In the genomic region with DNA sequence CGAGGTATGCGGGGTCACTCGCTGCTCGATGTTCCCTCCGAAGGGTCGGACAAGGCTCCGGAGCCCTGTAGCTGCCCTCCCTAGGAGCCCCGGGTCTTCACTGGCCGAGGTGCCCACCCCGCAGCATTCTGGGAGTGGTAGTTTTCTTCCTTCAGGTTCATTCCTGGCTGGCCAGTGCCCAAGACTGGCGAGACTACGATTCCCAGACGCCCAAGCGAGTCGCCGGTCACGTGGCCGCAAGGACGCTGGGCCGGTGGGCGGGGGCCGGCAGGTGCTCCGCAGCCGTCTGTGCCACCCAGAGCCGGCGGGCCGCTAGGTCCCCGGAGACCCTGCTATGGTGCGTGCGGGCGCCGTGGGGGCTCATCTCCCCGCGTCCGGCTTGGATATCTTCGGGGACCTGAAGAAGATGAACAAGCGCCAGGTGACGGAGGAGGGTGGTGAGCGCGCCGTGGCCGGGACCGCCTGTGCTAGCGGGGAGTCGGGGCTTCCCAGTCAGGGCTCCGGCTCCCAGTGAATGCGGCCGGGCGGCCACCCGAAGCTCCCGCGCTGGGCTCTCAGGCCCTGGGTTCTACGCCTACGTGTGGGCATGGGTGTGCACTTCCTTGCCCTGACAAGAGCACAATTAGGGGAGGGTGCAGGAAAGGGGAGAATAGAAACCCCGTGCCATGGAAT, we compare ENCODE assay signal across 8 cellular contexts. TPM values are rescaled to one million over a fixed set of nuclear protein-coding genes. Genes with fewer than 3 reads are reported as not detected.
DNase-seq lines count a peak whose midpoint lies in the region; ATAC-seq, FAIRE-seq and TF ChIP-seq lines count a peak whose summit lies in the region.

A gene (plus strand): TSS at position 270 of the 672 bp plus-strand sequence. CDS start 65 bp downstream, at position 335.

- DNase-seq in Caki2 (ENCODE audit: low read depth) (peak; percentile 93), endothelial cell of umbilical vein (ENCODE audit: low read depth, low spot score) (peak; percentile 99), midbrain (lab: John Stamatoyannopoulos, UW) (peak; percentile 96)
- DNase-seq in activated CD8-positive, alpha-beta memory T cell treated with anti-CD3 and anti-CD28 coated beads, Interleukin-2, amount 50 U/mL, for 48 hours = peak; percentile 94
- DNase-seq in stimulated activated CD8-positive, alpha-beta memory T cell treated with anti-CD3 and anti-CD28 coated beads, Interleukin-2, amount 100 ng/mL, for 1 hour (ENCODE audit: low read depth in 2 of 2) = peak; percentile 89 to 91

- peaks cover 44% of the 10 kb centered on the region for H3K79me2 ChIP-seq in OCI-LY1 (ENCODE audit: insufficient read depth, low read length)
- H3K79me2 ChIP-seq in endothelial cell of umbilical vein (ENCODE audit: control insufficient read depth, insufficient read depth, low read length) = no peaks in the 10 kb centered on the region

- TF ChIP-seq CTCF in OCI-LY1 (IDR thresholded peaks at IDR 0.05; ENCODE audit: low read length) = no peak
- no peak for TF ChIP-seq CTCF in endothelial cell of umbilical vein (IDR thresholded peaks at IDR 0.05; ENCODE audit: extremely low read depth in 1 of 2, insufficient read depth in 1 of 2, low read depth in 1 of 2, low read length in 2 of 2)

- dilution Hi-C loops in endothelial cell of umbilical vein (cut with MboI; ENCODE audit: extremely low pct_ligation_motif_present, low sequenced_read_pairs) = no loop called here

- H3K4me3 ChIP-seq in HUES64 (ENCODE audit: low read length) (peak within 1 kb of the TSS; percentile 89), OCI-LY1 (ENCODE audit: low read depth, low read length, poor library complexity, severe bottlenecking) (peak within 1 kb of the TSS; percentile 75), endothelial cell of umbilical vein (replicated peaks in 1 of 3; ENCODE audit: insufficient read depth in 1 of 3, low read depth in 1 of 3, low read length in 3 of 3) (peak within 1 kb of the TSS; percentile 39 to 79 (median 50))

- POLR2A ChIA-PET in endothelial cell of umbilical vein (lab: Charles Lee) = no interaction called here

- peaks cover 9% of the 10 kb centered on the region; the same call in 1 of the 2 replicates for H3F3A ChIP-seq in OCI-LY1 (ENCODE audit: insufficient read depth, low read length)

- no peak for FAIRE-seq in endothelial cell of umbilical vein (lab: Jason Lieb, UNC)

- H4K20me1 ChIP-seq in OCI-LY1 (ENCODE audit: insufficient read depth, low read length) = no peaks in the 10 kb centered on the region
- H4K20me1 ChIP-seq in endothelial cell of umbilical vein (replicated peaks; ENCODE audit: control insufficient read depth, extremely low read depth, insufficient read depth, low read length) = no peaks in the 10 kb centered on the region

- H3K4me1 ChIP-seq in HUES64 (ENCODE audit: insufficient read depth, low read length) = peaks cover 8% of the 10 kb centered on the region; the same call in 1 of the 2 replicates
- peaks cover 42% of the 10 kb centered on the region for H3K4me1 ChIP-seq in OCI-LY1 (ENCODE audit: insufficient read depth, low read length, severe bottlenecking)
- peaks cover 5% of the 10 kb centered on the region for H3K4me1 ChIP-seq in endothelial cell of umbilical vein (ENCODE audit: control insufficient read depth, extremely low read depth, insufficient read depth, low read length)

- no peaks in the 10 kb centered on the region for H3K9me3 ChIP-seq in HUES64 (ENCODE audit: insufficient read depth, low read depth, low read length)
- 0 out of 2 replicates have a peak, but pooled peaks cover 3% of the 10 kb centered on the region for H3K9me3 ChIP-seq in OCI-LY1 (ENCODE audit: low read length)
- H3K9me3 ChIP-seq in endothelial cell of umbilical vein (replicated peaks; ENCODE audit: control insufficient read depth, insufficient read depth, low read length) = no peaks in the 10 kb centered on the region

- H3K36me3 ChIP-seq in HUES64 (ENCODE audit: insufficient read depth, low read length) (no peaks in the 10 kb centered on the region), OCI-LY1 (ENCODE audit: insufficient read depth, low read length) (no peaks in the 10 kb centered on the region), endothelial cell of umbilical vein (ENCODE audit: control insufficient read depth in 2 of 2, extremely low read depth in 1 of 2, insufficient read depth in 2 of 2, low read length in 2 of 2) (no peaks in the 10 kb centered on the region)

- in situ Hi-C loops in Caki2 (cut with HindIII; ENCODE audit: low pct_unique_long_range_greater_than_20kb, low sequenced_read_pairs) = no loop called here

- H3K4me2 ChIP-seq in OCI-LY1 (ENCODE audit: low read length) (peak within 1 kb of the TSS; percentile 98), endothelial cell of umbilical vein (ENCODE audit: insufficient read depth, low read length) (peak within 1 kb of the TSS; percentile 64)

- peak within 1 kb of the TSS; percentile 96 for H3K9ac ChIP-seq in HUES64 (ENCODE audit: low read depth, low read length)
- H3K9ac ChIP-seq in OCI-LY1 (ENCODE audit: low read length) = peak within 1 kb of the TSS; percentile 76
- peak within 1 kb of the TSS; percentile 74 for H3K9ac ChIP-seq in endothelial cell of umbilical vein (replicated peaks; ENCODE audit: extremely low read depth, insufficient read depth, low read length)

- WGBS in HUES64 = under 1% methylated on average over 55 of the region's 55 CpGs

- H2AFZ ChIP-seq in OCI-LY1 (ENCODE audit: low read length) (peak within 1 kb of the TSS; percentile 75; the same call in 1 of the 2 replicates), endothelial cell of umbilical vein (ENCODE audit: low read depth, low read length) (peak within 1 kb of the TSS; percentile 85)

- H3K9me2 ChIP-seq in OCI-LY1 (ENCODE audit: low read depth, low read length) = no peaks in the 10 kb centered on the region

- CTCF ChIA-PET in endothelial cell of umbilical vein (lab: Charles Lee) = interaction anchor here (1.5 to 1.9 kb wide), 3 partner anchors 56 to 376 kb away, joined by 5 to 6 read pairs (median 5); no protein-coding TSS in a partner anchor

- no peak for TF ChIP-seq POLR2A in endothelial cell of umbilical vein (IDR thresholded peaks at IDR 0.05; ENCODE audit: low read depth, low read length)

- H3K27me3 ChIP-seq in HUES64 (ENCODE audit: insufficient read depth, low read length) = peaks cover 9% of the 10 kb centered on the region; the same call in 1 of the 2 replicates
- H3K27me3 ChIP-seq in OCI-LY1 (ENCODE audit: insufficient read depth, low read length) = no peaks in the 10 kb centered on the region
- H3K27me3 ChIP-seq in endothelial cell of umbilical vein (ENCODE audit: control insufficient read depth in 2 of 2, insufficient read depth in 2 of 2, low read length in 2 of 2) = peaks cover under 1 to 8% of the 10 kb centered on the region in 2 experiments

- no peaks in the 10 kb centered on the region for H3K9me1 ChIP-seq in endothelial cell of umbilical vein (replicated peaks; ENCODE audit: control insufficient read depth, extremely low read depth, insufficient read depth, low read length)

- intact Hi-C loops in endothelial cell of umbilical vein (cut with micrococcal nuclease) = loop anchor here (2.0 kb wide), 1 partner anchor 219 kb away; a partner anchor contains a TSS

- no TSS peak for BruUV-seq in endothelial cell of umbilical vein (replicated peaks; lab: Mats Ljungman, UMichigan)

- H3K27ac ChIP-seq in HUES64 (ENCODE audit: low read depth, low read length) (peak within 1 kb of the TSS; percentile 93), OCI-LY1 (ENCODE audit: low read depth, low read length, poor library complexity, severe bottlenecking) (peak within 1 kb of the TSS; percentile 71), endothelial cell of umbilical vein (ENCODE audit: insufficient read depth, low read depth, low read length) (peak within 1 kb of the TSS; percentile 67)

- ATAC-seq in GM21447 (IDR thresholded peaks at IDR 0.05; ENCODE audit: unreplicated experiment) = peak; percentile 82

TF ChIP-seq in endothelial cell of umbilical vein, 7 proteins besides CTCF, POLR2A, EP300 and RAD21:
- TF ChIP-seq JUN (IDR thresholded peaks at IDR 0.05; ENCODE audit: borderline replicate concordance, insufficient read depth, insufficient read length, low read depth) = no peak
- TF ChIP-seq MYC (IDR thresholded peaks at IDR 0.05; ENCODE audit: low read depth, low read length) = no peak
- TF ChIP-seq GATA2 (IDR thresholded peaks at IDR 0.05; ENCODE audit: insufficient read depth, insufficient read length, low read depth, low read length) = no peak
- peak; percentile 43 for TF ChIP-seq POLR2AphosphoS5 (IDR thresholded peaks at IDR 0.05; ENCODE audit: insufficient read depth, low read depth, low read length)
- TF ChIP-seq, protein P1, sequence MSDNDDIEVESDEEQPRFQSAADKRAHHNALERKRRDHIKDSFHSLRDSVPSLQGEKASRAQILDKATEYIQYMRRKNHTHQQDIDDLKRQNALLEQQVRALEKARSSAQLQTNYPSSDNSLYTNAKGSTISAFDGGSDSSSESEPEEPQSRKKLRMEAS (IDR thresholded peaks at IDR 0.05; ENCODE audit: insufficient read depth, insufficient read length) = peak; percentile 87

RNA-seq across cellular contexts. Expression of the gene that starts here (rescaled TPM):
- total RNA-seq in Caki2 (2014; rRNA removed; shearing (Covaris generic); ENCODE audit: low replicate concordance) = 34.1 and 38.1 TPM in 2 replicates
- 49.0 TPM for polyA plus RNA-seq in HUES64 (2013, experiment 1 of 2)
- 43.4 TPM for polyA plus RNA-seq in HUES64 (2013, experiment 2 of 2)
- total RNA-seq in endothelial cell of umbilical vein = 29.8 and 36.8 TPM in 2 replicates
- polyA plus RNA-seq in endothelial cell of umbilical vein = 16.3 and 20.0 TPM in 2 replicates
- 21.1 and 24.4 TPM in 2 replicates for polyA plus RNA-seq in endothelial cell of umbilical vein (2011; cell fraction: cytosol; rRNA removed)
- 11.0 and 11.6 TPM in 2 replicates for polyA plus RNA-seq in endothelial cell of umbilical vein (2011; cell fraction: nucleus; rRNA removed)
- polyA plus RNA-seq in endothelial cell of umbilical vein (2012) = 31.5 and 51.2 TPM in 2 replicates
- polyA minus RNA-seq in endothelial cell of umbilical vein = 6.3 and 8.8 TPM in 2 replicates
- 12.9 TPM for polyA minus RNA-seq in endothelial cell of umbilical vein (2011; cell fraction: cytosol; rRNA and poly(A)+ RNA removed)
- 2.1 and 3.2 TPM in 2 replicates for polyA minus RNA-seq in endothelial cell of umbilical vein (2011; cell fraction: nucleus; rRNA and poly(A)+ RNA removed)

Comparison
In these comparisons a context has a peak if more than half of its experiments do, and no peak if none do; other contexts are left out.
1. Peak in every context shown above with its lines: DNase-seq, ATAC-seq, H3K4me3 ChIP-seq and H3K27ac ChIP-seq.